Comparison of ENCODE assay signal across 8 cellular contexts in genomic region chr15:65054333-65055200, GRCh38.
DNase-seq lines count a peak whose midpoint lies in the region; ATAC-seq lines count a peak whose summit lies in the region.

No MANE protein-coding gene starts in this region.

- no peak for ATAC-seq in HG02610 (IDR thresholded peaks at IDR 0.05; ENCODE audit: unreplicated experiment)

- DNase-seq in Ammon's horn (ENCODE audit: low spot score) (peak; percentile 89), GM19240 (ENCODE audit: insufficient read length, low spot score) (peak; percentile 76), NCI-H345 (lab: John Stamatoyannopoulos, UW) (peak; percentile 37), medulla oblongata (ENCODE audit: extremely low spot score) (peak; percentile 89)
- peak; percentile 20 to 27 for DNase-seq in activated CD4-positive, alpha-beta T cell treated with anti-CD3 and anti-CD28 coated beads, Interleukin-2, amount 50 U/mL, for 24 hours (ENCODE audit: low read depth in 1 of 2, low spot score in 1 of 2)
- DNase-seq in effector CD4-positive, alpha-beta T cell = peak; percentile 23
- DNase-seq in stimulated activated CD8-positive, alpha-beta memory T cell treated with anti-CD3 and anti-CD28 coated beads, Interleukin-7, amount 100 ng/mL, for 24 hours (ENCODE audit: low read depth) = peak; percentile 20

Comparison
In these comparisons a context has a peak if more than half of its experiments do, and no peak if none do; other contexts are left out.
1. DNase-seq: peak in every context shown above with its lines; median percentile 89 in Ammon's horn; 89 in medulla oblongata; 76 in GM19240; 37 in NCI-H345; 24 in activated CD4-positive, alpha-beta T cell treated with anti-CD3 and anti-CD28 coated beads, Interleukin-2, amount 50 U/mL, for 24 hours; 23 in effector CD4-positive, alpha-beta T cell; 20 in stimulated activated CD8-positive, alpha-beta memory T cell treated with anti-CD3 and anti-CD28 coated beads, Interleukin-7, amount 100 ng/mL, for 24 hours.